In the genomic region with DNA sequence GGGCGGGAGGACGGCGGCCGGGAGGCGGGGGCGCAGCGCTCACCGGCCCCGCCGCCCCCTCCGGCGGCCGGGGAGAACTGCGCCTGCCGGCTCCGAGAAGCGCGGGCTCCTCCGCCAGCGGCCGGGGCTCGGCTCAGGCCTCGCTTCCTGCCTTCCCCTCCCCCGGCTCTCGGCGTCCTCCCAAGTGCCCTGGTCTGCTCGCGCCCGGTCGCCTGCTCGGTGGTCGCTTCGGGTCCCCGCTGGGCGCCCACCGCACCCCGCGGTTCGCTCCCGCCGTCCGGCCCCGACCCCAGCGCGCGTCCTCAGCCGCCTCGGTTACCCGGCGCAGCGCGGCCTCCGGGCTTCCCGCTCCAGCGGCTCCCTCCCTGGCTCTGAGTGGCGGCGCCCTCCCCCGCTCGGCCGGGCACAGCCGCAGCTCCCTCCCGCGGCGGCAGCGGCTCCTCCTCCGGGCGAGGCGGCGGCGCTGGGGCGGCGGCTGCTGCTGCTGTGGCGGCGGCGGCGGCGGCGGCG, we compare ENCODE assay signal across 8 cellular contexts. TPM values are rescaled to one million over a fixed set of nuclear protein-coding genes. Genes with fewer than 3 reads are reported as not detected.
DNase-seq lines count a peak whose midpoint lies in the region; ATAC-seq, FAIRE-seq and TF ChIP-seq lines count a peak whose summit lies in the region.

No MANE protein-coding gene starts in this region.

- dilution Hi-C loops in endothelial cell of umbilical vein (cut with MboI; ENCODE audit: extremely low pct_ligation_motif_present, low sequenced_read_pairs), result no loop called here

- no peak overlapping the region for H3K4me2 ChIP-seq in endothelial cell of umbilical vein (ENCODE audit: insufficient read depth, low read length)

- H3K27ac Mint-ChIP-seq in activated CD8-positive, alpha-beta T cell treated with anti-CD3 and anti-CD28 coated beads for 36 hours, result no peak overlapping the region

- CTCF ChIA-PET in activated CD8-positive, alpha-beta T cell treated with anti-CD3 and anti-CD28 coated beads for 36 hours (lab: Charles Lee), result interaction anchor here (1.4 to 5.0 kb wide), 3 partner anchors 9 to 112 kb away, joined by 5 to 53 read pairs (median 8); no protein-coding TSS in a partner anchor
- CTCF ChIA-PET in endothelial cell of umbilical vein (lab: Charles Lee), result interaction anchor here (1.0 to 7.3 kb wide), 7 partner anchors 9 to 304 kb away, joined by 3 to 68 read pairs (median 5); partner anchors contain the start of genes RUNDC3A, SLC25A39 and TMUB2

- intact Hi-C loops in Right ventricle myocardium inferior (cut with DNase I), result no loop called here
- intact Hi-C loops in cardiac septum (cut with DNase I), result loop anchor here (10.0 kb wide), 1 partner anchor 286 kb away; the partner anchor contains the start of gene GPATCH8
- intact Hi-C loops in activated CD8-positive, alpha-beta T cell treated with anti-CD3 and anti-CD28 coated beads for 36 hours (cut with micrococcal nuclease), result loop anchor here (5.0 kb wide), 1 partner anchor 108 kb away; no protein-coding TSS in a partner anchor
- intact Hi-C loops in endothelial cell of umbilical vein (cut with micrococcal nuclease), result loop anchor here (2.0 kb wide), 1 partner anchor 18 kb away; no protein-coding TSS in a partner anchor

- no peaks in the 10 kb centered on the region for H3K27me3 ChIP-seq in endothelial cell of umbilical vein (ENCODE audit: control insufficient read depth in 2 of 2, insufficient read depth in 2 of 2, low read length in 2 of 2)
- H3K27me3 ChIP-seq in muscle layer of colon (ENCODE audit: control insufficient read depth in 1 of 2, insufficient read depth in 2 of 2, low read length in 2 of 2), result no peaks in the 10 kb centered on the region
- no peaks in the 10 kb centered on the region for H3K27me3 ChIP-seq in suprapubic skin

- no peak for TF ChIP-seq POLR2A in endothelial cell of umbilical vein (IDR thresholded peaks at IDR 0.05; ENCODE audit: low read depth, low read length)
- TF ChIP-seq POLR2A in suprapubic skin (IDR thresholded peaks at IDR 0.05), result peak in 1 of 2 donors; percentile 34

- H3K27ac ChIP-seq in endothelial cell of umbilical vein (ENCODE audit: insufficient read depth, low read depth, low read length), result peak overlapping the region; percentile 71
- H3K27ac ChIP-seq in muscle layer of colon (ENCODE audit: low read depth, low read length), result peak overlapping the region; percentile 66
- peak overlapping the region; percentile 100 for H3K27ac ChIP-seq in suprapubic skin

- no peak for TF ChIP-seq CTCF in activated CD8-positive, alpha-beta T cell treated with anti-CD3 and anti-CD28 coated beads for 36 hours (IDR thresholded peaks at IDR 0.05)
- TF ChIP-seq CTCF in endothelial cell of umbilical vein (IDR thresholded peaks at IDR 0.05; ENCODE audit: extremely low read depth in 1 of 2, insufficient read depth in 1 of 2, low read depth in 1 of 2, low read length in 2 of 2) (peak; percentile 33 to 41), suprapubic skin (IDR thresholded peaks at IDR 0.05) (peak; percentile 73)

- no peaks in the 10 kb centered on the region for H3K9me1 ChIP-seq in endothelial cell of umbilical vein (replicated peaks; ENCODE audit: control insufficient read depth, extremely low read depth, insufficient read depth, low read length)

- H3K9me3 ChIP-seq in endothelial cell of umbilical vein (replicated peaks; ENCODE audit: control insufficient read depth, insufficient read depth, low read length) (no peaks in the 10 kb centered on the region), muscle layer of colon (ENCODE audit: low read length) (no peaks in the 10 kb centered on the region), suprapubic skin (no peaks in the 10 kb centered on the region)

- H3K9me3 Mint-ChIP-seq in activated CD8-positive, alpha-beta T cell treated with anti-CD3 and anti-CD28 coated beads for 36 hours, result no peaks in the 10 kb centered on the region

- peak overlapping the region; percentile 43 for H3K4me3 Mint-ChIP-seq in activated CD8-positive, alpha-beta T cell treated with anti-CD3 and anti-CD28 coated beads for 36 hours

- no TSS peak for BruUV-seq in endothelial cell of umbilical vein (replicated peaks; lab: Mats Ljungman, UMichigan)

- peaks cover 17 to 26% of the 10 kb centered on the region in 2 experiments for H3K36me3 ChIP-seq in endothelial cell of umbilical vein (ENCODE audit: control insufficient read depth in 2 of 2, extremely low read depth in 1 of 2, insufficient read depth in 2 of 2, low read length in 2 of 2)
- H3K36me3 ChIP-seq in muscle layer of colon (ENCODE audit: insufficient read depth, low read length), result peaks cover 36% of the 10 kb centered on the region
- peaks cover 27% of the 10 kb centered on the region for H3K36me3 ChIP-seq in suprapubic skin

- H2AFZ ChIP-seq in endothelial cell of umbilical vein (ENCODE audit: low read depth, low read length), result no peak overlapping the region

- no peaks in the 10 kb centered on the region for H3K27me3 Mint-ChIP-seq in activated CD8-positive, alpha-beta T cell treated with anti-CD3 and anti-CD28 coated beads for 36 hours

- H3K4me3 ChIP-seq in endothelial cell of umbilical vein (replicated peaks in 1 of 3; ENCODE audit: insufficient read depth in 1 of 3, low read depth in 1 of 3, low read length in 3 of 3) (peak overlapping the region; percentile 30 to 68 (median 52)), muscle layer of colon (ENCODE audit: low read depth in 1 of 2, low read length in 2 of 2) (peak overlapping the region in 1 of 2 donors; percentile 54), suprapubic skin (peak overlapping the region; percentile 77)

- H3K4me1 Mint-ChIP-seq in activated CD8-positive, alpha-beta T cell treated with anti-CD3 and anti-CD28 coated beads for 36 hours (ENCODE audit: low read depth), result peaks cover 30% of the 10 kb centered on the region

- no peak for FAIRE-seq in endothelial cell of umbilical vein (lab: Jason Lieb, UNC)

- peaks cover 44% of the 10 kb centered on the region for H3K36me3 Mint-ChIP-seq in activated CD8-positive, alpha-beta T cell treated with anti-CD3 and anti-CD28 coated beads for 36 hours (ENCODE audit: low read depth)

- POLR2A ChIA-PET in activated CD8-positive, alpha-beta T cell treated with anti-CD3 and anti-CD28 coated beads for 36 hours (lab: Charles Lee), result interaction anchor here (0.7 to 8.1 kb wide), 9 partner anchors 8 to 106 kb away, joined by 3 to 58 read pairs (median 14); partner anchors contain the start of genes ATXN7L3, SLC25A39 and TMUB2
- POLR2A ChIA-PET in endothelial cell of umbilical vein (lab: Charles Lee), result interaction anchor here (0.9 kb wide), 1 partner anchor 108 kb away, joined by 5 read pairs; no protein-coding TSS in a partner anchor

- H3K4me1 ChIP-seq in endothelial cell of umbilical vein (ENCODE audit: control insufficient read depth, extremely low read depth, insufficient read depth, low read length) (peaks cover 40% of the 10 kb centered on the region), muscle layer of colon (ENCODE audit: insufficient read depth, low read length) (peaks cover 36% of the 10 kb centered on the region), suprapubic skin (peaks cover 45% of the 10 kb centered on the region)

- no peaks in the 10 kb centered on the region for H4K20me1 ChIP-seq in endothelial cell of umbilical vein (replicated peaks; ENCODE audit: control insufficient read depth, extremely low read depth, insufficient read depth, low read length)

- ATAC-seq in Right ventricle myocardium inferior (peak; percentile 15), HG02759 (IDR thresholded peaks at IDR 0.05; ENCODE audit: unreplicated experiment) (peak; percentile 42)
- peak; percentile 54 for ATAC-seq in activated CD8-positive, alpha-beta T cell treated with anti-CD3 and anti-CD28 coated beads for 36 hours

- H3K9ac ChIP-seq in endothelial cell of umbilical vein (replicated peaks; ENCODE audit: extremely low read depth, insufficient read depth, low read length), result peak overlapping the region; percentile 84
- no peak overlapping the region for H3K9ac ChIP-seq in muscle layer of colon (ENCODE audit: low read length)

- no peak for TF ChIP-seq EP300 in suprapubic skin (IDR thresholded peaks at IDR 0.05)

- peak; percentile 86 for DNase-seq in Right ventricle myocardium inferior (ENCODE audit: missing footprints)
- no peak for DNase-seq in cardiac septum (ENCODE audit: low spot score)
- peak; percentile 28 for DNase-seq in NCI-H2227 treated with DMSO at 0.1 percent for 48 hours (lab: John Stamatoyannopoulos, UW)
- peak; percentile 77 for DNase-seq in activated CD8-positive, alpha-beta T cell treated with anti-CD3 and anti-CD28 coated beads for 36 hours
- peak; percentile 54 for DNase-seq in endothelial cell of umbilical vein (ENCODE audit: low read depth, low spot score)
- DNase-seq in suprapubic skin (ENCODE audit: low spot score in 2 of 2), result peak in 1 of 2 donors; percentile 82

- H3K79me2 ChIP-seq in endothelial cell of umbilical vein (ENCODE audit: control insufficient read depth, insufficient read depth, low read length), result peaks cover 28% of the 10 kb centered on the region

- WGBS in suprapubic skin, result 0% methylated on average over 9 of the region's 79 CpGs

RNA-seq across cellular contexts. Expression of gene UBTF, which starts 0.3 kb away (rescaled TPM):
- total RNA-seq in Right ventricle myocardium inferior (57.5 TPM), cardiac septum (53.1 TPM), endothelial cell of umbilical vein (74.3 and 84.7 TPM in 2 replicates), suprapubic skin (100 to 1,000 TPM in 1 of 4 donors, 10 to 100 TPM in 3; 54.8 to 102 (median 71.8) TPM)
- total RNA-seq in activated CD8-positive, alpha-beta T cell treated with anti-CD3 and anti-CD28 coated beads for 36 hours, result 100 to 1,000 TPM; 129 to 135 TPM
- 10.8 and 14.7 TPM in 2 replicates for polyA plus RNA-seq in endothelial cell of umbilical vein
- polyA plus RNA-seq in endothelial cell of umbilical vein (2011; cell fraction: cytosol; rRNA removed), result 28.1 and 28.3 TPM in 2 replicates
- 48.7 and 49.3 TPM in 2 replicates for polyA plus RNA-seq in endothelial cell of umbilical vein (2011; cell fraction: nucleus; rRNA removed)
- polyA plus RNA-seq in endothelial cell of umbilical vein (2012), result 47.1 and 56.1 TPM in 2 replicates
- polyA minus RNA-seq in endothelial cell of umbilical vein, result 23.8 and 24.3 TPM in 2 replicates
- polyA minus RNA-seq in endothelial cell of umbilical vein (2011; cell fraction: cytosol; rRNA and poly(A)+ RNA removed), result 28.3 TPM
- polyA minus RNA-seq in endothelial cell of umbilical vein (2011; cell fraction: nucleus; rRNA and poly(A)+ RNA removed), result 17.2 and 26.2 TPM in 2 replicates

RNA-seq across cellular contexts. Expression of gene ATXN7L3, which starts 19.5 kb away (rescaled TPM):
- 40.8 TPM for total RNA-seq in Right ventricle myocardium inferior
- total RNA-seq in cardiac septum, result 37.8 TPM
- total RNA-seq in activated CD8-positive, alpha-beta T cell treated with anti-CD3 and anti-CD28 coated beads for 36 hours, result 10 to 100 TPM; 58.1 to 62.3 TPM
- 82.5 and 102 TPM in 2 replicates for total RNA-seq in endothelial cell of umbilical vein
- polyA plus RNA-seq in endothelial cell of umbilical vein, result 50.7 and 61.3 TPM in 2 replicates
- polyA plus RNA-seq in endothelial cell of umbilical vein (2011; cell fraction: cytosol; rRNA removed), result 54.4 and 57.8 TPM in 2 replicates
- polyA plus RNA-seq in endothelial cell of umbilical vein (2011; cell fraction: nucleus; rRNA removed), result 139 and 153 TPM in 2 replicates
- 47.6 and 49.1 TPM in 2 replicates for polyA plus RNA-seq in endothelial cell of umbilical vein (2012)
- 74.9 and 97.1 TPM in 2 replicates for polyA minus RNA-seq in endothelial cell of umbilical vein
- 18.7 TPM for polyA minus RNA-seq in endothelial cell of umbilical vein (2011; cell fraction: cytosol; rRNA and poly(A)+ RNA removed)
- 36.1 and 38.2 TPM in 2 replicates for polyA minus RNA-seq in endothelial cell of umbilical vein (2011; cell fraction: nucleus; rRNA and poly(A)+ RNA removed)
- 10 to 100 TPM; 44.1 to 75.0 (median 67.3) TPM for total RNA-seq in suprapubic skin

RNA-seq across cellular contexts. Expression of gene TMUB2, which starts 32.4 kb away (rescaled TPM):
- total RNA-seq in Right ventricle myocardium inferior (20.8 TPM), cardiac septum (20.5 TPM), endothelial cell of umbilical vein (39.5 and 43.6 TPM in 2 replicates), suprapubic skin (10 to 100 TPM; 31.5 to 48.8 (median 36.1) TPM)
- total RNA-seq in activated CD8-positive, alpha-beta T cell treated with anti-CD3 and anti-CD28 coated beads for 36 hours, result 10 to 100 TPM; 17.5 TPM
- 72.5 and 80.0 TPM in 2 replicates for polyA plus RNA-seq in endothelial cell of umbilical vein
- 50.3 and 55.3 TPM in 2 replicates for polyA plus RNA-seq in endothelial cell of umbilical vein (2011; cell fraction: cytosol; rRNA removed)
- 150 and 171 TPM in 2 replicates for polyA plus RNA-seq in endothelial cell of umbilical vein (2011; cell fraction: nucleus; rRNA removed)
- 32.2 and 40.6 TPM in 2 replicates for polyA plus RNA-seq in endothelial cell of umbilical vein (2012)
- 48.4 and 54.9 TPM in 2 replicates for polyA minus RNA-seq in endothelial cell of umbilical vein
- polyA minus RNA-seq in endothelial cell of umbilical vein (2011; cell fraction: cytosol; rRNA and poly(A)+ RNA removed), result 11.1 TPM
- 18.8 and 24.1 TPM in 2 replicates for polyA minus RNA-seq in endothelial cell of umbilical vein (2011; cell fraction: nucleus; rRNA and poly(A)+ RNA removed)

RNA-seq across cellular contexts. Expression of gene ASB16, which starts 48.7 kb away (rescaled TPM):
- total RNA-seq in Right ventricle myocardium inferior (14.5 TPM), cardiac septum (8.9 TPM), endothelial cell of umbilical vein (not detected in 2 replicates), suprapubic skin (not detected)
- under 1 TPM; 0.18 to 0.27 TPM for total RNA-seq in activated CD8-positive, alpha-beta T cell treated with anti-CD3 and anti-CD28 coated beads for 36 hours
- not detected in 2 replicates for polyA plus RNA-seq in endothelial cell of umbilical vein
- polyA plus RNA-seq in endothelial cell of umbilical vein (2011; cell fraction: cytosol; rRNA removed), result not detected in 2 replicates
- polyA plus RNA-seq in endothelial cell of umbilical vein (2011; cell fraction: nucleus; rRNA removed), result 0.17 and 0.20 TPM in 2 replicates
- 0.65 and 0.96 TPM in 2 replicates for polyA plus RNA-seq in endothelial cell of umbilical vein (2012)
- polyA minus RNA-seq in endothelial cell of umbilical vein, result not detected in 2 replicates
- polyA minus RNA-seq in endothelial cell of umbilical vein (2011; cell fraction: cytosol; rRNA and poly(A)+ RNA removed), result not detected
- 0.24 TPM in 1 of 2 replicates, not detected in the other for polyA minus RNA-seq in endothelial cell of umbilical vein (2011; cell fraction: nucleus; rRNA and poly(A)+ RNA removed)

RNA-seq across cellular contexts. Expression of gene SLC4A1, which starts 48.8 kb away (rescaled TPM):
- 0.08 TPM for total RNA-seq in Right ventricle myocardium inferior
- 4.0 TPM for total RNA-seq in cardiac septum
- total RNA-seq in activated CD8-positive, alpha-beta T cell treated with anti-CD3 and anti-CD28 coated beads for 36 hours, result not detected
- total RNA-seq in endothelial cell of umbilical vein, result not detected in 2 replicates
- not detected in 2 replicates for polyA plus RNA-seq in endothelial cell of umbilical vein
- polyA plus RNA-seq in endothelial cell of umbilical vein (2011; cell fraction: cytosol; rRNA removed), result not detected in 2 replicates
- polyA plus RNA-seq in endothelial cell of umbilical vein (2011; cell fraction: nucleus; rRNA removed), result not detected in 2 replicates
- not detected in 2 replicates for polyA plus RNA-seq in endothelial cell of umbilical vein (2012)
- not detected in 2 replicates for polyA minus RNA-seq in endothelial cell of umbilical vein
- polyA minus RNA-seq in endothelial cell of umbilical vein (2011; cell fraction: cytosol; rRNA and poly(A)+ RNA removed), result not detected
- polyA minus RNA-seq in endothelial cell of umbilical vein (2011; cell fraction: nucleus; rRNA and poly(A)+ RNA removed), result not detected in 2 replicates
- under 1 TPM in 3 of 4 donors, not detected in 1; 0.08 to 0.17 (median 0.10) TPM for total RNA-seq in suprapubic skin
